In the genomic region with DNA sequence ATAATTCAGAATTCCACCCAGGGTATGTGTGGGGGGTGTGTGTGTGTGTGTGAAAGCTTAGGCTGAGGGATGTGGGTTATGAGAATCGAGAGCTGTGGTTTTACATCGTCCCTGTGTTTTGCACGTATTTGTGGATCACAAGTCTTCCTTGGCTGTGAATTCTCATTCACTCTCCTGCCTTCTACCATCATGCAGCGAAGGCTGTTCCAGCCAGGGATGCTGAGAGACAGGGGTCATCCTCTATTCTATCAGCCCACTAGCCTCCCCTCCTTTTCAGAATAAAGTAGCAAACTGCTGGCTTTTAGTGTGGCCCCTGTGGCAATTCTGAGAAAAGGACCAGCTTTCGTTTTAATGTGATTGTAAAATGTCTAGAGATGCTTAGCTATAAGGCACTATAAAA, we compare ENCODE assay signal across 1 cellular context.
TF ChIP-seq lines count a peak whose summit lies in the region.

No MANE protein-coding gene starts in this region.

TF ChIP-seq in GM23338, 12 proteins besides CTCF, POLR2A, EP300 and RAD21:
- TF ChIP-seq, protein P1, sequence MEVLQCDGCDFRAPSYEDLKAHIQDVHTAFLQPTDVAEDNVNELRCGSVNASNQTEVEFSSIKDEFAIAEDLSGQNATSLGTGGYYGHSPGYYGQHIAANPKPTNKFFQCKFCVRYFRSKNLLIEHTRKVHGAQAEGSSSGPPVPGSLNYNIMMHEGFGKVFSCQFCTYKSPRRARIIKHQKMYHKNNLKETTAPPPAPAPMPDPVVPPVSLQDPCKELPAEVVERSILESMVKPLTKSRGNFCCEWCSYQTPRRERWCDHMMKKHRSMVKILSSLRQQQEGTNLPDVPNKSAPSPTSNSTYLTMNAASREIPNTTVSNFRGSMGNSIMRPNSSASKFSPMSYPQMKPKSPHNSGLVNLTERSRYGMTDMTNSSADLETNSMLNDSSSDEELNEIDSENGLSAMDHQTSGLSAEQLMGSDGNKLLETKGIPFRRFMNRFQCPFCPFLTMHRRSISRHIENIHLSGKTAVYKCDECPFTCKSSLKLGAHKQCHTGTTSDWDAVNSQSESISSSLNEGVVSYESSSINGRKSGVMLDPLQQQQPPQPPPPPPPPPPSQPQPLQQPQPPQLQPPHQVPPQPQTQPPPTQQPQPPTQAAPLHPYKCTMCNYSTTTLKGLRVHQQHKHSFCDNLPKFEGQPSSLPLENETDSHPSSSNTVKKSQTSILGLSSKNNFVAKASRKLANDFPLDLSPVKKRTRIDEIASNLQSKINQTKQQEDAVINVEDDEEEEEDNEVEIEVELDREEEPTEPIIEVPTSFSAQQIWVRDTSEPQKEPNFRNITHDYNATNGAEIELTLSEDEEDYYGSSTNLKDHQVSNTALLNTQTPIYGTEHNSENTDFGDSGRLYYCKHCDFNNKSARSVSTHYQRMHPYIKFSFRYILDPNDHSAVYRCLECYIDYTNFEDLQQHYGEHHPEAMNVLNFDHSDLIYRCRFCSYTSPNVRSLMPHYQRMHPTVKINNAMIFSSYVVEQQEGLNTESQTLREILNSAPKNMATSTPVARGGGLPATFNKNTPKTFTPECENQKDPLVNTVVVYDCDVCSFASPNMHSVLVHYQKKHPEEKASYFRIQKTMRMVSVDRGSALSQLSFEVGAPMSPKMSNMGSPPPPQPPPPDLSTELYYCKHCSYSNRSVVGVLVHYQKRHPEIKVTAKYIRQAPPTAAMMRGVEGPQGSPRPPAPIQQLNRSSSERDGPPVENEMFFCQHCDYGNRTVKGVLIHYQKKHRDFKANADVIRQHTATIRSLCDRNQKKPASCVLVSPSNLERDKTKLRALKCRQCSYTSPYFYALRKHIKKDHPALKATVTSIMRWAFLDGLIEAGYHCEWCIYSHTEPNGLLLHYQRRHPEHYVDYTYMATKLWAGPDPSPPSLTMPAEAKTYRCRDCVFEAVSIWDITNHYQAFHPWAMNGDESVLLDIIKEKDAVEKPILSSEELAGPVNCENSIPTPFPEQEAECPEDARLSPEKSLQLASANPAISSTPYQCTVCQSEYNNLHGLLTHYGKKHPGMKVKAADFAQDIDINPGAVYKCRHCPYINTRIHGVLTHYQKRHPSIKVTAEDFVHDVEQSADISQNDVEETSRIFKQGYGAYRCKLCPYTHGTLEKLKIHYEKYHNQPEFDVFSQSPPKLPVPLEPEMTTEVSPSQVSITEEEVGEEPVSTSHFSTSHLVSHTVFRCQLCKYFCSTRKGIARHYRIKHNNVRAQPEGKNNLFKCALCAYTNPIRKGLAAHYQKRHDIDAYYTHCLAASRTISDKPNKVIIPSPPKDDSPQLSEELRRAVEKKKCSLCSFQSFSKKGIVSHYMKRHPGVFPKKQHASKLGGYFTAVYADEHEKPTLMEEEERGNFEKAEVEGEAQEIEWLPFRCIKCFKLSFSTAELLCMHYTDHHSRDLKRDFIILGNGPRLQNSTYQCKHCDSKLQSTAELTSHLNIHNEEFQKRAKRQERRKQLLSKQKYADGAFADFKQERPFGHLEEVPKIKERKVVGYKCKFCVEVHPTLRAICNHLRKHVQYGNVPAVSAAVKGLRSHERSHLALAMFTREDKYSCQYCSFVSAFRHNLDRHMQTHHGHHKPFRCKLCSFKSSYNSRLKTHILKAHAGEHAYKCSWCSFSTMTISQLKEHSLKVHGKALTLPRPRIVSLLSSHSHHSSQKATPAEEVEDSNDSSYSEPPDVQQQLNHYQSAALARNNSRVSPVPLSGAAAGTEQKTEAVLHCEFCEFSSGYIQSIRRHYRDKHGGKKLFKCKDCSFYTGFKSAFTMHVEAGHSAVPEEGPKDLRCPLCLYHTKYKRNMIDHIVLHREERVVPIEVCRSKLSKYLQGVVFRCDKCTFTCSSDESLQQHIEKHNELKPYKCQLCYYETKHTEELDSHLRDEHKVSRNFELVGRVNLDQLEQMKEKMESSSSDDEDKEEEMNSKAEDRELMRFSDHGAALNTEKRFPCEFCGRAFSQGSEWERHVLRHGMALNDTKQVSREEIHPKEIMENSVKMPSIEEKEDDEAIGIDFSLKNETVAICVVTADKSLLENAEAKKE (CRISPR knock-in tag; IDR thresholded peaks at IDR 0.05): no peak
- TF ChIP-seq NANOG (IDR thresholded peaks at IDR 0.05; ENCODE audit: borderline replicate concordance) (no peak), JUNB (IDR thresholded peaks at IDR 0.05; ENCODE audit: unreplicated experiment) (no peak), STAT1 (IDR thresholded peaks at IDR 0.05; ENCODE audit: unreplicated experiment) (no peak), CREB1 (CRISPR knock-in tag; IDR thresholded peaks at IDR 0.05; ENCODE audit: low read depth) (no peak), EZH2 (IDR thresholded peaks at IDR 0.05; ENCODE audit: low read depth, unreplicated experiment) (no peak), POLR2AphosphoS5 (IDR thresholded peaks at IDR 0.05; ENCODE audit: low read depth) (no peak), EZH2phosphoT487 (IDR thresholded peaks at IDR 0.05; ENCODE audit: unreplicated experiment) (no peak), ZNF114 (CRISPR knock-in tag; IDR thresholded peaks at IDR 0.05) (no peak), ZNF331 (CRISPR knock-in tag; IDR thresholded peaks at IDR 0.05; ENCODE audit: low read depth) (no peak)
- TF ChIP-seq, protein P2, sequence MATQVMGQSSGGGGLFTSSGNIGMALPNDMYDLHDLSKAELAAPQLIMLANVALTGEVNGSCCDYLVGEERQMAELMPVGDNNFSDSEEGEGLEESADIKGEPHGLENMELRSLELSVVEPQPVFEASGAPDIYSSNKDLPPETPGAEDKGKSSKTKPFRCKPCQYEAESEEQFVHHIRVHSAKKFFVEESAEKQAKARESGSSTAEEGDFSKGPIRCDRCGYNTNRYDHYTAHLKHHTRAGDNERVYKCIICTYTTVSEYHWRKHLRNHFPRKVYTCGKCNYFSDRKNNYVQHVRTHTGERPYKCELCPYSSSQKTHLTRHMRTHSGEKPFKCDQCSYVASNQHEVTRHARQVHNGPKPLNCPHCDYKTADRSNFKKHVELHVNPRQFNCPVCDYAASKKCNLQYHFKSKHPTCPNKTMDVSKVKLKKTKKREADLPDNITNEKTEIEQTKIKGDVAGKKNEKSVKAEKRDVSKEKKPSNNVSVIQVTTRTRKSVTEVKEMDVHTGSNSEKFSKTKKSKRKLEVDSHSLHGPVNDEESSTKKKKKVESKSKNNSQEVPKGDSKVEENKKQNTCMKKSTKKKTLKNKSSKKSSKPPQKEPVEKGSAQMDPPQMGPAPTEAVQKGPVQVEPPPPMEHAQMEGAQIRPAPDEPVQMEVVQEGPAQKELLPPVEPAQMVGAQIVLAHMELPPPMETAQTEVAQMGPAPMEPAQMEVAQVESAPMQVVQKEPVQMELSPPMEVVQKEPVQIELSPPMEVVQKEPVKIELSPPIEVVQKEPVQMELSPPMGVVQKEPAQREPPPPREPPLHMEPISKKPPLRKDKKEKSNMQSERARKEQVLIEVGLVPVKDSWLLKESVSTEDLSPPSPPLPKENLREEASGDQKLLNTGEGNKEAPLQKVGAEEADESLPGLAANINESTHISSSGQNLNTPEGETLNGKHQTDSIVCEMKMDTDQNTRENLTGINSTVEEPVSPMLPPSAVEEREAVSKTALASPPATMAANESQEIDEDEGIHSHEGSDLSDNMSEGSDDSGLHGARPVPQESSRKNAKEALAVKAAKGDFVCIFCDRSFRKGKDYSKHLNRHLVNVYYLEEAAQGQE (IDR thresholded peaks at IDR 0.05; ENCODE audit: unreplicated experiment): no peak
- TF ChIP-seq, protein P3, sequence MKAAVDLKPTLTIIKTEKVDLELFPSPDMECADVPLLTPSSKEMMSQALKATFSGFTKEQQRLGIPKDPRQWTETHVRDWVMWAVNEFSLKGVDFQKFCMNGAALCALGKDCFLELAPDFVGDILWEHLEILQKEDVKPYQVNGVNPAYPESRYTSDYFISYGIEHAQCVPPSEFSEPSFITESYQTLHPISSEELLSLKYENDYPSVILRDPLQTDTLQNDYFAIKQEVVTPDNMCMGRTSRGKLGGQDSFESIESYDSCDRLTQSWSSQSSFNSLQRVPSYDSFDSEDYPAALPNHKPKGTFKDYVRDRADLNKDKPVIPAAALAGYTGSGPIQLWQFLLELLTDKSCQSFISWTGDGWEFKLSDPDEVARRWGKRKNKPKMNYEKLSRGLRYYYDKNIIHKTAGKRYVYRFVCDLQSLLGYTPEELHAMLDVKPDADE (IDR thresholded peaks at IDR 0.05): no peak
